9 cellular contexts compared by ENCODE assay signal in the genomic region with DNA sequence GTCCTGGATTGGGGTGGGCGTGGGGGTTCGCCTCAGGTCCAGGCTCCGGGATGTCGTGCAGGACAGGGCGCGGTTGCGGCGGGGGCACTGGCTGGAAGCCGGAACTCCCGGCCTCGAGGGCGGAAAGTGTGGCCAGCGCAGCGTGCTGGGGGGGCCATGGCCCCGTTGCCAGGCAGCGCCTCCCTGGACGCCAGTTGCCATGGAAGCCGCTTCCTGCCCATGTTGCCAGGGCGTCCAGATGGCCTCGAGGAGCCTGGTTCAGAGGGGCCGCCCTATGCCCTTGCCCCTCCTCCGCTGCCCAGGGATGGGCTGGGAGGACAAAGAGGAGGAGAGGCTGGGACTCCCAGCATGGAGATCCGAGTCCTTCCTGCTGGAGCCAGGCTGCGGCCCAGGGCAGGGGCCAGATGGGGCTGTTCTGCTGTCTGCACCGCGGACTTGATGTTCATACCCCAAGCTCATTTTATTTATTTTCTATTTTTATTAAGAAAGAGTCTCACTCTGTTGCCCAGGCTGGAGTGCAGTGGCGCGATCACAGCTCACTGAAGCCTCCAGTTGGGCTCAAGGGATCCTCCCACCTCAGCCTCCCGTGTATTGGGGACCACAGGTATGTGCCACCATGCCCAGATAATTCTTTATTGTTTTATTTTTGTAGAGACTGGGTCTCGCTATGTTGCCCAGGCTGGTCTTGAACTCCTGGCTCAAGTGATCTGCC. TPM values are rescaled to one million over a fixed set of nuclear protein-coding genes. Genes with fewer than 3 reads are reported as not detected.
DNase-seq lines count a peak whose midpoint lies in the region; ATAC-seq and TF ChIP-seq lines count a peak whose summit lies in the region.
"Had no signal": no experiment of that assay in that cellular context is flagged by ENCODE, and none has a peak within 500 bp of the region (broad histone marks: within the 10 kb centered on the region; RNA-seq: fewer than 3 reads in every experiment).

No MANE protein-coding gene starts in this region.

- 75 to 89% methylated on average over 14 to 30 of the region's 30 CpGs for WGBS in endodermal cell (ENCODE audit: insufficient coverage in 1 of 2, insufficient read length in 1 of 2), 2 experiments

- no peaks in the 10 kb centered on the region for H3K9me3 ChIP-seq in endodermal cell (ENCODE audit: control insufficient read depth, low read length)

- no peak overlapping the region for H3K9ac ChIP-seq in endodermal cell (ENCODE audit: extremely low read depth, low read length, poor library complexity, severe bottlenecking)

- H3K27me3 Mint-ChIP-seq in HFFc6 (ENCODE audit: insufficient read depth) = peaks cover 11% of the 10 kb centered on the region
- no peaks in the 10 kb centered on the region for H3K27me3 Mint-ChIP-seq in endodermal cell (ENCODE audit: insufficient read depth)
- H3K27me3 Mint-ChIP-seq in type B pancreatic cell = no peaks in the 10 kb centered on the region

- H3K9me3 Mint-ChIP-seq in HFFc6 = no peaks in the 10 kb centered on the region
- H3K9me3 Mint-ChIP-seq in endodermal cell = no peaks in the 10 kb centered on the region
- H3K9me3 Mint-ChIP-seq in type B pancreatic cell = no peaks in the 10 kb centered on the region
- H3K9me3 Mint-ChIP-seq: dendritic cell treated with granulocyte-macrophage colony-stimulating factor and Interleukin-4, amounts not matched to agents 40 ng/mL and 50 ng/mL, for 4 days had no signal

- H3K27ac Mint-ChIP-seq in HFFc6 (no peak overlapping the region), endodermal cell (no peak overlapping the region), type B pancreatic cell (no peak overlapping the region)
- H3K27ac Mint-ChIP-seq: dendritic cell treated with granulocyte-macrophage colony-stimulating factor and Interleukin-4, amounts not matched to agents 40 ng/mL and 50 ng/mL, for 4 days had no signal

- DNase-seq in HFFc6 (no peak), NCI-H69 (lab: John Stamatoyannopoulos, UW) (peak; percentile 98), endodermal cell (no peak), pulmonary artery endothelial cell (ENCODE audit: low read depth, low spot score) (peak; percentile 39), HEK293T (ENCODE audit: extremely low spot score) (no peak), type B pancreatic cell (ENCODE audit: extremely low spot score, unreplicated experiment) (no peak), OCI-M1 (lab: John Stamatoyannopoulos, UW) (no peak)

- POLR2A ChIA-PET in HEK293T (lab: Yijun Ruan, JAX) = no interaction called here

- H3K27me3 ChIP-seq in endodermal cell (ENCODE audit: control insufficient read depth, insufficient read depth, low read length, poor library complexity, severe bottlenecking) = no peaks in the 10 kb centered on the region

- no peaks in the 10 kb centered on the region for H3K36me3 ChIP-seq in endodermal cell (ENCODE audit: control insufficient read depth, insufficient read depth, low read length)

- H3K27ac ChIP-seq in endodermal cell (ENCODE audit: low read depth, low read length) = peak overlapping the region; percentile 44

- TF ChIP-seq CTCF in HFFc6 (IDR thresholded peaks at IDR 0.05) (no peak; the same call in 1 of the 2 replicates), endodermal cell (conservative IDR thresholded peaks at IDR 0.05) (no peak), type B pancreatic cell (conservative IDR thresholded peaks at IDR 0.05) (no peak)

- CTCF ChIA-PET in HEK293T (lab: Yijun Ruan, JAX) = interaction anchor here (0.7 kb wide), 1 partner anchor 81 kb away, joined by 3 read pairs; no protein-coding TSS in a partner anchor

- no peaks in the 10 kb centered on the region for H3K4me1 ChIP-seq in endodermal cell (ENCODE audit: control insufficient read depth, insufficient read depth, low read length)

- no peaks in the 10 kb centered on the region for H3K36me3 Mint-ChIP-seq in HFFc6 (ENCODE audit: low read depth)
- H3K36me3 Mint-ChIP-seq in endodermal cell (ENCODE audit: low read depth) = no peaks in the 10 kb centered on the region
- H3K36me3 Mint-ChIP-seq in type B pancreatic cell = no peaks in the 10 kb centered on the region

- H3K4me3 ChIP-seq in endodermal cell (ENCODE audit: low read length) = no peak overlapping the region

- H3K4me3 Mint-ChIP-seq in HFFc6 (peak overlapping the region; percentile 47; the same call in 1 of the 2 replicates), endodermal cell (no peak overlapping the region), type B pancreatic cell (no peak overlapping the region)
- H3K4me3 Mint-ChIP-seq: dendritic cell treated with granulocyte-macrophage colony-stimulating factor and Interleukin-4, amounts not matched to agents 40 ng/mL and 50 ng/mL, for 4 days had no signal

- H3K4me1 Mint-ChIP-seq in HFFc6 (ENCODE audit: low read depth) (peaks cover 8% of the 10 kb centered on the region; the same call in 1 of the 2 replicates), endodermal cell (peaks cover 2% of the 10 kb centered on the region), type B pancreatic cell (ENCODE audit: unreplicated experiment) (peaks cover 8% of the 10 kb centered on the region)

- ATAC-seq in GM19452 (IDR thresholded peaks at IDR 0.05; ENCODE audit: unreplicated experiment) = no peak

TF ChIP-seq in HEK293T, 16 proteins besides CTCF, POLR2A, EP300 and RAD21:
- TF ChIP-seq TARDBP (IDR thresholded peaks at IDR 0.05) (no peak), SUZ12 (IDR thresholded peaks at IDR 0.05) (no peak), ARNT (IDR thresholded peaks at IDR 0.05) (no peak), LEF1 (IDR thresholded peaks at IDR 0.05; ENCODE audit: borderline replicate concordance) (no peak), SP1 (IDR thresholded peaks at IDR 0.05) (no peak), ELF4 (IDR thresholded peaks at IDR 0.05) (no peak), CTBP1 (IDR thresholded peaks at IDR 0.05; ENCODE audit: borderline replicate concordance) (no peak), FOXA1 (IDR thresholded peaks at IDR 0.05) (no peak), BHLHE40 (IDR thresholded peaks at IDR 0.05; ENCODE audit: borderline replicate concordance) (no peak)
- TF ChIP-seq, protein P1, sequence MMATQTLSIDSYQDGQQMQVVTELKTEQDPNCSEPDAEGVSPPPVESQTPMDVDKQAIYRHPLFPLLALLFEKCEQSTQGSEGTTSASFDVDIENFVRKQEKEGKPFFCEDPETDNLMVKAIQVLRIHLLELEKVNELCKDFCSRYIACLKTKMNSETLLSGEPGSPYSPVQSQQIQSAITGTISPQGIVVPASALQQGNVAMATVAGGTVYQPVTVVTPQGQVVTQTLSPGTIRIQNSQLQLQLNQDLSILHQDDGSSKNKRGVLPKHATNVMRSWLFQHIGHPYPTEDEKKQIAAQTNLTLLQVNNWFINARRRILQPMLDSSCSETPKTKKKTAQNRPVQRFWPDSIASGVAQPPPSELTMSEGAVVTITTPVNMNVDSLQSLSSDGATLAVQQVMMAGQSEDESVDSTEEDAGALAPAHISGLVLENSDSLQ (IDR thresholded peaks at IDR 0.05) = no peak
TF ChIP-seq in HEK293T: peak in this region for 0.

RNA-seq across cellular contexts. Expression of gene CCDC188, which starts 4.6 kb away (rescaled TPM):
- 1 to 10 TPM in 4 of 6 experiments, under 1 TPM in 1, not detected in 1; 0.54 to 3.9 (median 2.8) TPM for total RNA-seq in HFFc6 (2021; fragmentation: NEBNext Ultra II Directional; extraction: Animal tissue kit (Norgen Biotek cat#: 25700))
- total RNA-seq in endodermal cell = not detected
- polyA plus RNA-seq in endodermal cell (2013, experiment 1 of 2) = 2.2 TPM
- 0.87 TPM for polyA plus RNA-seq in endodermal cell (2013, experiment 2 of 2)
- total RNA-seq in pulmonary artery endothelial cell = 4.5 and 10.0 TPM in 2 replicates
- total RNA-seq in type B pancreatic cell (ENCODE audit: low replicate concordance) = 2.6 and 4.3 TPM in 2 replicates

RNA-seq across cellular contexts. Expression of gene ZDHHC8, which starts 23.9 kb away (rescaled TPM):
- total RNA-seq in HFFc6 (2021; fragmentation: NEBNext Ultra II Directional; extraction: Animal tissue kit (Norgen Biotek cat#: 25700)) = 100 to 1,000 TPM in 3 of 6 experiments, 10 to 100 TPM in 3; 91.8 to 119 (median 99.1) TPM
- total RNA-seq in endodermal cell (10 to 100 TPM; 82.2 to 82.3 TPM), pulmonary artery endothelial cell (10.6 and 14.8 TPM in 2 replicates), type B pancreatic cell (ENCODE audit: low replicate concordance) (55.2 and 73.6 TPM in 2 replicates)
- polyA plus RNA-seq in endodermal cell (2013, experiment 1 of 2) = 70.4 TPM
- polyA plus RNA-seq in endodermal cell (2013, experiment 2 of 2) = 56.8 TPM

RNA-seq across cellular contexts. Expression of gene TRMT2A, which starts 38.5 kb away (rescaled TPM):
- total RNA-seq in HFFc6 (2021; fragmentation: NEBNext Ultra II Directional; extraction: Animal tissue kit (Norgen Biotek cat#: 25700)) = 10 to 100 TPM; 31.1 to 44.9 (median 38.5) TPM
- total RNA-seq in endodermal cell (10 to 100 TPM; 45.6 to 55.2 TPM), pulmonary artery endothelial cell (46.5 and 62.3 TPM in 2 replicates), type B pancreatic cell (ENCODE audit: low replicate concordance) (57.7 and 64.8 TPM in 2 replicates)
- 44.3 TPM for polyA plus RNA-seq in endodermal cell (2013, experiment 1 of 2)
- 33.8 TPM for polyA plus RNA-seq in endodermal cell (2013, experiment 2 of 2)

RNA-seq across cellular contexts. Expression of gene RANBP1, which starts 39.6 kb away (rescaled TPM):
- 100 to 1,000 TPM; 177 to 231 (median 226) TPM for total RNA-seq in HFFc6 (2021; fragmentation: NEBNext Ultra II Directional; extraction: Animal tissue kit (Norgen Biotek cat#: 25700))
- total RNA-seq in endodermal cell (100 to 1,000 TPM; 320 to 415 TPM), pulmonary artery endothelial cell (213 and 264 TPM in 2 replicates), type B pancreatic cell (ENCODE audit: low replicate concordance) (129 and 235 TPM in 2 replicates)
- polyA plus RNA-seq in endodermal cell (2013, experiment 1 of 2) = 514 TPM
- 506 TPM for polyA plus RNA-seq in endodermal cell (2013, experiment 2 of 2)

Comparison
In these comparisons a context has a peak if more than half of its experiments do, and no peak if none do; other contexts are left out.
1. DNase-seq: peak in NCI-H69 (single experiment) and pulmonary artery endothelial cell (single experiment); none in HFFc6 (single experiment), endodermal cell (single experiment), HEK293T (single experiment), type B pancreatic cell (single experiment) and OCI-M1 (single experiment).